19 cellular contexts compared by ENCODE assay signal in the genomic region with DNA sequence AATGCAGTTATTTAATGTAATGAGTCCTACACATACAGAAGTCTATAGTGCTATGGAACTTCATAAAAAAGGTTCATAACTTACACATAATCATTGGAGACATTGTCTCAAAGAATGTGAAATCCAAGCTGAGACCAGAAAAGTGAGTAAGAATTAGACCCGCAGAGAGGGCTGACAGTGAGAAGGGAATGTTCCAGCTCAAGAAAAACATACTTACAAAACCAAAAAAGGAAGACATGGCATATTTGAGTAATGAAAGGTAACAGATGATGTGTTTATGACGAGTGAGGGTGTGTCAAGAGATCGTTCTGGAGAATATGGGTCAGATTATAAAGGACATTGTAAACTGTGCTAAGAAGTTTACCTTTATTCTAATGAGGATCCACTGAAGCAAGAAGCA.
DNase-seq lines count a peak whose midpoint lies in the region; ATAC-seq and TF ChIP-seq lines count a peak whose summit lies in the region.
"Had no signal": no experiment of that assay in that cellular context is flagged by ENCODE, and none has a peak within 500 bp of the region (broad histone marks: within the 10 kb centered on the region; RNA-seq: fewer than 3 reads in every experiment).

No MANE protein-coding gene starts in this region.

- TF ChIP-seq CTCF in RWPE2 (IDR thresholded peaks at IDR 0.05; ENCODE audit: poor library complexity, severe bottlenecking), result no peak
- no peak for TF ChIP-seq CTCF in foreskin fibroblast (IDR thresholded peaks at IDR 0.05; ENCODE audit: low read depth, low read length)
- TF ChIP-seq CTCF in BE2C (IDR thresholded peaks at IDR 0.05; ENCODE audit: low read depth, low read length), result no peak

- no peak overlapping the region for H3K27ac ChIP-seq in RWPE2 (ENCODE audit: poor library complexity, severe bottlenecking)
- H3K27ac ChIP-seq: PC-9, SJCRH30 had no signal

- no peak for DNase-seq in RWPE2 (ENCODE audit: low spot score)
- peak; percentile 44 for DNase-seq in astrocyte of the hippocampus (ENCODE audit: low read depth, low spot score)
- DNase-seq in foreskin fibroblast, result peak; percentile 25 to 53
- DNase-seq in smooth muscle cell of the brain vasculature (ENCODE audit: low read depth, low spot score), result peak; percentile 44
- no peak for DNase-seq in amniotic stem cell (lab: John Stamatoyannopoulos, UW)
- DNase-seq in BE2C, result no peak
- DNase-seq in T-helper 9 cell, result no peak
- DNase-seq: AML-193, DMS79 treated with DMSO at 0.1 percent for 48 hours, H7, IMR-90, MG63, NCI-H1092, NCI-H1436 treated with DMSO at 0.1 percent for 48 hours, NCI-H2029, NCI-H345, NCI-H524 treated with DMSO at 0.1 percent for 48 hours, PC-9, SJCRH30 had no signal

- H3K9me3 ChIP-seq in RWPE2 (ENCODE audit: severe bottlenecking) (no peaks in the 10 kb centered on the region), BE2C (no peaks in the 10 kb centered on the region)
- H3K9me3 ChIP-seq: MG63, SJCRH30 had no signal

- H3K36me3 ChIP-seq in RWPE2 (ENCODE audit: low read depth), result no peaks in the 10 kb centered on the region
- H3K36me3 ChIP-seq in BE2C, result no peaks in the 10 kb centered on the region
- H3K36me3 ChIP-seq: MG63, SJCRH30 had no signal

- no peaks in the 10 kb centered on the region for H3K27me3 ChIP-seq in RWPE2 (ENCODE audit: insufficient read depth, poor library complexity, severe bottlenecking)
- H3K27me3 ChIP-seq in BE2C, result no peaks in the 10 kb centered on the region
- H3K27me3 ChIP-seq: MG63, SJCRH30 had no signal

- H3K4me1 ChIP-seq in RWPE2 (ENCODE audit: insufficient read depth, poor library complexity, severe bottlenecking) (no peaks in the 10 kb centered on the region), BE2C (no peaks in the 10 kb centered on the region)
- H3K4me1 ChIP-seq: SJCRH30 had no signal

- ATAC-seq in RWPE2 (ENCODE audit: low read depth), result peak; percentile 27; the same call in 2 of the 3 replicates

- H3K4me3 ChIP-seq in RWPE2 (ENCODE audit: severe bottlenecking) (no peak overlapping the region), foreskin fibroblast (ENCODE audit: low read depth in 1 of 2, low read length in 2 of 2) (no peak overlapping the region), BE2C (ENCODE audit: low read depth, low read length) (no peak overlapping the region)
- H3K4me3 ChIP-seq: MG63, PC-9, SJCRH30 had no signal

Comparison
In these comparisons a context has a peak if more than half of its experiments do, and no peak if none do; other contexts are left out.
1. DNase-seq: peak in astrocyte of the hippocampus (single experiment), foreskin fibroblast (2 of 2) and smooth muscle cell of the brain vasculature (single experiment); none in RWPE2 (single experiment), amniotic stem cell (single experiment), BE2C (single experiment) and T-helper 9 cell (single experiment).